Comparison of ENCODE assay signal across 2 cellular contexts in genomic region chr20:48035961-48036731, GRCh38.
TF ChIP-seq lines count a peak whose summit lies in the region.

No MANE protein-coding gene starts in this region.

TF ChIP-seq in HepG2, 621 proteins besides CTCF, POLR2A, EP300 and RAD21 (continued from another document):
- peak; percentile 56; the same call in 1 of the 2 replicates for TF ChIP-seq RARA (CRISPR knock-in tag; IDR thresholded peaks at IDR 0.05)

TF ChIP-seq in K562, 482 proteins besides CTCF, POLR2A, EP300 and RAD21 (continued from another document):
- TF ChIP-seq ZBTB11 (CRISPR knock-in tag; IDR thresholded peaks at IDR 0.05) (peak in 1 of 3 experiments; percentile 73; a peak in 2 of 6 replicates), XRCC3 (IDR thresholded peaks at IDR 0.05) (no peak), PHB2 (IDR thresholded peaks at IDR 0.05; ENCODE audit: low read depth) (no peak), DACH1 (IDR thresholded peaks at IDR 0.05; ENCODE audit: partially characterized antibody) (peak; percentile 76), GTF2E2 (tag; IDR thresholded peaks at IDR 0.05) (no peak), ZNF212 (CRISPR knock-in tag; IDR thresholded peaks at IDR 0.05) (no peak), SP2 (IDR thresholded peaks at IDR 0.05; ENCODE audit: extremely low read depth, low read depth, low read length, poor library complexity, severe bottlenecking) (no peak), NEUROD1 (IDR thresholded peaks at IDR 0.05; ENCODE audit: borderline replicate concordance, low read depth, low read length, partially characterized antibody) (no peak), NFXL1 (CRISPR knock-in tag; IDR thresholded peaks at IDR 0.05) (no peak), RCOR1 (IDR thresholded peaks at IDR 0.05; ENCODE audit: borderline replicate concordance in 1 of 2, low read depth in 2 of 2, low read length in 2 of 2) (no peak), ZFP36 (IDR thresholded peaks at IDR 0.05; ENCODE audit: low read depth, low read length, partially characterized antibody) (peak; percentile 69)
TF ChIP-seq in K562: peak in this region for 4.
